ENCODE assay signal across 8 cellular contexts in the genomic region with DNA sequence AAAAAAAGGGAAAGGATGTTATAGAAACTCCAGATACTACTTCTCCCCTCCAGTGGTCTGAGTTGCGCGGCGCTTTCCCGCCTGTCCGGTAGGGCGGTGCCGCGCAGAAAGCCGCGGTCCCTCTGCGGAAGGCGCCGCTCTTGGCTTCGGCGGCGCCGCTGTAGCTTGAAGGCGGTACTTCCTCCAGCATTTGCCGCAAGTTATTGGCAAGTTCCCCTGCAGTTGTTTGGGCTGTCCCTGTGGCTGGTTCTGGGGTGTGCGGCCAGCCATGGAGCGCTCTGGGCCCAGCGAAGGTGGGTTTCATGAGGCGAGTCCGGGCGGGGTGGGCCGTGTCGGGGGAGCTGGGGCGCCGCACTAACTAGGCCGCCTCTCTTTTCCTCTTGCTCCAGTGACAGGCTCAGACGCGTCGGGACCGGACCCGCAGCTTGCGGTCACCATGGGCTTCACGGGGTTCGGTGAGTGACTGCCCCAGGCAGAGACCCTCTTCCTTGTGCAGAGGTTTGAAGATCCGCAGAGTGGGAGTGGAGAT. TPM values are rescaled to one million over a fixed set of nuclear protein-coding genes. Genes with fewer than 3 reads are reported as not detected.
DNase-seq lines count a peak whose midpoint lies in the region; ATAC-seq, FAIRE-seq and TF ChIP-seq lines count a peak whose summit lies in the region.
"Not testable (repeated sequence)": the region's sequence is repeated elsewhere in the genome, so short reads cannot be mapped to it uniquely, and the experiment has no call there.

A gene (plus strand): TSS at position 219 of the 529 bp plus-strand sequence. CDS start 50 bp downstream, at position 269.

- peaks cover 10% of the 10 kb centered on the region; the same call in 1 of the 2 replicates for H3K4me1 ChIP-seq in BLaER1

- peak within 1 kb of the TSS; percentile 84 for H3K9ac ChIP-seq in BLaER1

- H3K4me3 ChIP-seq in BLaER1 = peak within 1 kb of the TSS; percentile 82
- H3K4me3 ChIP-seq in coronary artery = peak within 1 kb of the TSS; percentile 87

- H3K27ac ChIP-seq in BLaER1 (peak within 1 kb of the TSS; percentile 62), coronary artery (peak within 1 kb of the TSS; percentile 16 to 80)

- not testable (repeated sequence) for H4K20me1 ChIP-seq in BLaER1

- peak within 1 kb of the TSS; percentile 78 for H3K4me2 ChIP-seq in BLaER1

- H3K36me3 ChIP-seq in BLaER1 = peaks cover 36% of the 10 kb centered on the region

- peak; percentile 43 for TF ChIP-seq CTCF in coronary artery (IDR thresholded peaks at IDR 0.05)

- ATAC-seq in HG03457 (IDR thresholded peaks at IDR 0.05; ENCODE audit: unreplicated experiment) (peak; percentile 98), left lobe of liver (peak; percentile 100)

- H3K27me3 ChIP-seq in BLaER1 = not testable (repeated sequence)

- FAIRE-seq in GM19239 (lab: Jason Lieb, UNC) = peak; percentile 90

- DNase-seq in GM19239 (ENCODE audit: insufficient read length, low spot score) (peak; percentile 44), NCI-H524 treated with DMSO at 0.1 percent for 48 hours (lab: John Stamatoyannopoulos, UW) (peak; percentile 65), coronary artery (ENCODE audit: low spot score) (peak; percentile 85), left lobe of liver (ENCODE audit: low spot score) (peak; percentile 91)
- peak; percentile 87 for DNase-seq in activated CD4-positive, alpha-beta T cell treated with anti-CD3 and anti-CD28 coated beads for 48 hours
- DNase-seq in stimulated activated CD4-positive, alpha-beta T cell treated with anti-CD3 and anti-CD28 coated beads, Interleukin-2, amount 100 ng/mL, for 4 hours (ENCODE audit: low read depth) = peak; percentile 71

- not testable (repeated sequence) for H3K9me3 ChIP-seq in BLaER1

RNA-seq across cellular contexts. Expression of the gene that starts here (rescaled TPM):
- 10.2 TPM for total RNA-seq in left lobe of liver

Comparison
In these comparisons a context has a peak if more than half of its experiments do, and no peak if none do; other contexts are left out.
1. Peak in every context shown above with its lines: DNase-seq, ATAC-seq, H3K4me3 ChIP-seq and H3K27ac ChIP-seq.